ENCODE assay signal across 1 cellular context in genomic region chr20:33070413-33071053, GRCh38.
TF ChIP-seq lines count a peak whose summit lies in the region.

No MANE protein-coding gene starts in this region.

TF ChIP-seq in K562, 482 proteins besides CTCF, POLR2A, EP300 and RAD21:
- peak; percentile 73; the same call in 1 of the 2 replicates for TF ChIP-seq ZKSCAN8 (CRISPR knock-in tag; IDR thresholded peaks at IDR 0.05)
- TF ChIP-seq, protein P1, sequence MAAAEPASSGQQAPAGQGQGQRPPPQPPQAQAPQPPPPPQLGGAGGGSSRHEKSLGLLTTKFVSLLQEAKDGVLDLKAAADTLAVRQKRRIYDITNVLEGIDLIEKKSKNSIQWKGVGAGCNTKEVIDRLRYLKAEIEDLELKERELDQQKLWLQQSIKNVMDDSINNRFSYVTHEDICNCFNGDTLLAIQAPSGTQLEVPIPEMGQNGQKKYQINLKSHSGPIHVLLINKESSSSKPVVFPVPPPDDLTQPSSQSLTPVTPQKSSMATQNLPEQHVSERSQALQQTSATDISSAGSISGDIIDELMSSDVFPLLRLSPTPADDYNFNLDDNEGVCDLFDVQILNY (CRISPR knock-in tag; IDR thresholded peaks at IDR 0.05): no peak
- no peak for TF ChIP-seq ZNF239 (CRISPR knock-in tag; IDR thresholded peaks at IDR 0.05)
